16 cellular contexts compared by ENCODE assay signal in genomic region chr20:46214831-46215488, GRCh38.
A peak's percentile ranks its signal among the peaks of the same experiment; 100 is the strongest.
DNase-seq lines count a peak whose midpoint lies in the region; ATAC-seq, FAIRE-seq and TF ChIP-seq lines count a peak whose summit lies in the region.
"Had no signal": no experiment of that assay in that cellular context is flagged by ENCODE, and none has a peak within 500 bp of the region (broad histone marks: within the 10 kb centered on the region; RNA-seq: fewer than 3 reads in every experiment).

No MANE protein-coding gene starts in this region.

- no peak overlapping the region for H4K8ac ChIP-seq in H1 (ENCODE audit: extremely low read depth, insufficient read depth, low read length)

- CTCF ChIA-PET in A673 (lab: Charles Lee), result interaction anchor here (0.5 kb wide), 1 partner anchor 40 kb away, joined by 3 read pairs; no protein-coding TSS in a partner anchor
- CTCF ChIA-PET in H1 (lab: Charles Lee; ENCODE audit: partially characterized antibody), result interaction anchor here (0.6 to 3.4 kb wide), 6 partner anchors 10 to 133 kb away, joined by 3 to 15 read pairs (median 4); no protein-coding TSS in a partner anchor

- peak overlapping the region; percentile 89; the same call in 1 of the 2 replicates for H2BK15ac ChIP-seq in H1 (ENCODE audit: low read length)

- H3K27me3 Mint-ChIP-seq in stimulated activated naive B cell treated with anti-CD40 and anti-IgM and Interleukin-4, amounts not matched to agents 10 μg/mL and 1 μg/mL and 100 μg/mL, for 72 hours, result peaks cover 33 to 36% of the 10 kb centered on the region in 2 donors

- no peaks in the 10 kb centered on the region for H4K20me1 ChIP-seq in H1 (replicated peaks in 1 of 2; ENCODE audit: control insufficient read depth in 1 of 2, insufficient read depth in 2 of 2, low read length in 2 of 2)

- intact Hi-C loops in A673 (cut with micrococcal nuclease; ENCODE audit: unreplicated experiment), result no loop called here

- peak overlapping the region; percentile 87; the same call in 1 of the 2 replicates for H2BK12ac ChIP-seq in H1 (ENCODE audit: low read depth, low read length)

- no peak overlapping the region for H3K4me3 Mint-ChIP-seq in stimulated activated naive B cell treated with anti-CD40 and anti-IgM and Interleukin-4, amounts not matched to agents 10 μg/mL and 1 μg/mL and 100 μg/mL, for 72 hours
- H3K4me3 Mint-ChIP-seq: stimulated activated effector memory CD8-positive, alpha-beta T cell treated with anti-CD3 and anti-CD28 coated beads, Interleukin-12 subunit alpha, Interleukin-12 subunit beta, amount 100 ng/mL, for 72 hours had no signal

- no peak for TF ChIP-seq POLR2A in H1 (IDR thresholded peaks at IDR 0.05; ENCODE audit: control extremely low read depth in 1 of 2, low read depth in 2 of 2, low read length in 2 of 2)

- no peak overlapping the region for H3K27ac Mint-ChIP-seq in stimulated activated naive B cell treated with anti-CD40 and anti-IgM and Interleukin-4, amounts not matched to agents 10 μg/mL and 1 μg/mL and 100 μg/mL, for 72 hours
- H3K27ac Mint-ChIP-seq: stimulated activated effector memory CD8-positive, alpha-beta T cell treated with anti-CD3 and anti-CD28 coated beads, Interleukin-12 subunit alpha, Interleukin-12 subunit beta, amount 100 ng/mL, for 72 hours had no signal

- H3K4me1 Mint-ChIP-seq in stimulated activated naive B cell treated with anti-CD40 and anti-IgM and Interleukin-4, amounts not matched to agents 10 μg/mL and 1 μg/mL and 100 μg/mL, for 72 hours, result no peaks in the 10 kb centered on the region
- H3K4me1 Mint-ChIP-seq: stimulated activated effector memory CD8-positive, alpha-beta T cell treated with anti-CD3 and anti-CD28 coated beads, Interleukin-12 subunit alpha, Interleukin-12 subunit beta, amount 100 ng/mL, for 72 hours had no signal

- H3K56ac ChIP-seq in H1 (replicated peaks; ENCODE audit: insufficient read length, low read depth, low read length), result no peak overlapping the region

- H3K27me3 ChIP-seq in A673 (replicated peaks; ENCODE audit: insufficient read depth, low read depth, low read length, poor library complexity) (peaks cover 8% of the 10 kb centered on the region), H1 (replicated peaks in 1 of 4; ENCODE audit: control insufficient read depth in 3 of 4, extremely low read depth in 1 of 4, insufficient read depth in 3 of 4, low read length in 3 of 4) (no peaks in the 10 kb centered on the region; a peak in 2 of 7 replicates)

- no peak overlapping the region for H2AFZ ChIP-seq in H1 (ENCODE audit: low read length)

- H3K4me3 ChIP-seq in A673 (ENCODE audit: low read depth, low read length, poor library complexity, severe bottlenecking), result no peak overlapping the region
- H3K4me3 ChIP-seq in H1 (ENCODE audit: extremely low read depth in 1 of 4, insufficient read depth in 2 of 4, low read depth in 3 of 4, low read length in 4 of 4), result no peak overlapping the region

- H3K18ac ChIP-seq in H1 (ENCODE audit: extremely low read depth, low read length), result no peak overlapping the region

- 86% methylated on average over 4 of the region's 4 CpGs; no CpG with 5 or more reads in 1 of the 2 experiments for WGBS in H1 (ENCODE audit: extremely low coverage in 1 of 2, insufficient coverage in 1 of 2, insufficient read length in 1 of 2, insufficient replicate concordance in 2 of 2, low coverage in 1 of 2, low lambda C conversion rate in 2 of 2, missing lambda C conversion rate in 1 of 2), 2 experiments

- H3K4me1 ChIP-seq in A673 (ENCODE audit: insufficient read depth, low read length, poor library complexity, severe bottlenecking) (no peaks in the 10 kb centered on the region), H1 (replicated peaks in 1 of 4; ENCODE audit: control insufficient read depth in 3 of 4, insufficient read depth in 4 of 4, low read length in 3 of 4) (peaks cover 0 to 15% (median 13%) of the 10 kb centered on the region in 4 experiments; a peak in 6 of 7 replicates)

- TF ChIP-seq RAD21 in H1 (IDR thresholded peaks at IDR 0.05 in 1 of 2, conservative IDR thresholded peaks at IDR 0.05 in 1 of 2; ENCODE audit: low read depth in 2 of 2, low read length in 2 of 2), result no peak

- H4K5ac ChIP-seq in H1 (ENCODE audit: insufficient read length, low read depth, low read length), result no peak overlapping the region

- H3K9me3 ChIP-seq in A673 (ENCODE audit: low read depth, low read length, poor library complexity, severe bottlenecking) (no peaks in the 10 kb centered on the region), H1 (ENCODE audit: insufficient read depth in 2 of 2, low read depth in 1 of 2, low read length in 1 of 2) (no peaks in the 10 kb centered on the region)
- H3K9me3 ChIP-seq: SK-N-SH had no signal

- H3K9ac ChIP-seq in H1 (replicated peaks in 1 of 4; ENCODE audit: extremely low read depth in 1 of 4, low read depth in 3 of 4, low read length in 3 of 4), result no peak overlapping the region
- H3K9ac ChIP-seq: SK-N-SH had no signal

- H3K4ac ChIP-seq in H1 (replicated peaks; ENCODE audit: insufficient read length, low read depth, low read length), result peak overlapping the region; percentile 65

- TF ChIP-seq EP300 in H1 (IDR thresholded peaks at IDR 0.05; ENCODE audit: borderline replicate concordance in 1 of 2, low read depth in 2 of 2, low read length in 2 of 2), result no peak

- H3K9me3 Mint-ChIP-seq in stimulated activated naive B cell treated with anti-CD40 and anti-IgM and Interleukin-4, amounts not matched to agents 10 μg/mL and 1 μg/mL and 100 μg/mL, for 72 hours, result no peaks in the 10 kb centered on the region
- H3K9me3 Mint-ChIP-seq: stimulated activated effector memory CD8-positive, alpha-beta T cell treated with anti-CD3 and anti-CD28 coated beads, Interleukin-12 subunit alpha, Interleukin-12 subunit beta, amount 100 ng/mL, for 72 hours had no signal

- no peaks in the 10 kb centered on the region for H3K36me3 Mint-ChIP-seq in stimulated activated naive B cell treated with anti-CD40 and anti-IgM and Interleukin-4, amounts not matched to agents 10 μg/mL and 1 μg/mL and 100 μg/mL, for 72 hours
- H3K36me3 Mint-ChIP-seq: stimulated activated effector memory CD8-positive, alpha-beta T cell treated with anti-CD3 and anti-CD28 coated beads, Interleukin-12 subunit alpha, Interleukin-12 subunit beta, amount 100 ng/mL, for 72 hours had no signal

- no TSS peak for BruUV-seq in A673 (replicated peaks; lab: Mats Ljungman, UMichigan)

- no peak overlapping the region for H3K23ac ChIP-seq in H1 (ENCODE audit: insufficient read length)

- ATAC-seq in HG03457 (IDR thresholded peaks at IDR 0.05; ENCODE audit: unreplicated experiment), result no peak
- ATAC-seq in stimulated activated naive B cell treated with anti-CD40 and anti-IgM and Interleukin-4, amounts not matched to agents 10 μg/mL and 1 μg/mL and 100 μg/mL, for 72 hours (replicated peaks), result no peak
- ATAC-seq: stimulated activated effector memory CD8-positive, alpha-beta T cell treated with anti-CD3 and anti-CD28 coated beads, Interleukin-12 subunit alpha, Interleukin-12 subunit beta, amount 100 ng/mL, for 72 hours had no signal

- H3K27ac ChIP-seq in A673 (ENCODE audit: low read depth, low read length, poor library complexity, severe bottlenecking), result no peak overlapping the region
- no peak overlapping the region for H3K27ac ChIP-seq in H1 (ENCODE audit: low read depth, low read length)

- POLR2A ChIA-PET in A673 (lab: Charles Lee; ENCODE audit: low non-redundant PET), result no interaction called here
- POLR2A ChIA-PET in H1 (lab: Charles Lee; ENCODE audit: partially characterized antibody), result interaction anchor here (0.6 to 1.6 kb wide), 3 partner anchors 57 to 126 kb away, joined by 3 read pairs; no protein-coding TSS in a partner anchor

- H2BK120ac ChIP-seq in H1 (replicated peaks; ENCODE audit: low read depth, low read length), result no peak overlapping the region

- no peak overlapping the region for H4K91ac ChIP-seq in H1 (replicated peaks; ENCODE audit: insufficient read length, low read length)

- no peak for FAIRE-seq in H1 (lab: Jason Lieb, UNC)
- FAIRE-seq: astrocyte had no signal

- TF ChIP-seq CTCF in A673 (conservative IDR thresholded peaks at IDR 0.05; ENCODE audit: low read depth, low read length) (no peak), H1 (IDR thresholded peaks at IDR 0.05; ENCODE audit: control extremely low read depth in 1 of 3, insufficient read depth in 1 of 3, low read depth in 1 of 3, low read length in 3 of 3) (no peak)

- H3K14ac ChIP-seq in H1 (ENCODE audit: insufficient read length), result no peak overlapping the region

- H2AK5ac ChIP-seq in H1 (ENCODE audit: low read depth, low read length), result no peak overlapping the region

- DNase-seq in A673 (ENCODE audit: low spot score) (peak; percentile 84), EL (peak; percentile 15), NCI-H2227 treated with DMSO at 0.1 percent for 48 hours (lab: John Stamatoyannopoulos, UW) (peak; percentile 45), H1 (ENCODE audit: low read depth in 1 of 2, low spot score in 2 of 2) (no peak), germinal center (ENCODE audit: low spot score) (no peak)
- no peak for DNase-seq in stimulated activated naive B cell treated with anti-CD40 and anti-IgM and Interleukin-4, amounts not matched to agents 10 μg/mL and 1 μg/mL and 100 μg/mL, for 72 hours
- no peak for DNase-seq in activated naive CD4-positive, alpha-beta T cell treated with Interleukin-2 at 50 U/mL for 16 hours
- DNase-seq: activated effector memory CD4-positive, alpha-beta T cell treated with Interleukin-2 at 50 U/mL for 16 hours; AML-193; DMS79; midbrain; occipital lobe had no signal

- H2BK20ac ChIP-seq in H1 (ENCODE audit: low read length), result peak overlapping the region; percentile 73; the same call in 1 of the 2 replicates

- H3K36me3 ChIP-seq in A673 (ENCODE audit: insufficient read depth, low read length, poor library complexity, severe bottlenecking), result no peaks in the 10 kb centered on the region
- no peaks in the 10 kb centered on the region for H3K36me3 ChIP-seq in H1 (ENCODE audit: control insufficient read depth in 2 of 4, insufficient read depth in 4 of 4, low read length in 3 of 4)

- no peak overlapping the region for H2BK5ac ChIP-seq in H1 (ENCODE audit: low read depth, low read length)

- H3K4me2 ChIP-seq in H1 (ENCODE audit: insufficient read depth in 1 of 2, low read depth in 2 of 2, low read length in 2 of 2), result no peak overlapping the region

- peaks cover 4% of the 10 kb centered on the region; the same call in 1 of the 2 replicates for H3K23me2 ChIP-seq in H1 (ENCODE audit: low read depth, low read length)

- no peaks in the 10 kb centered on the region for H3K79me2 ChIP-seq in H1 (ENCODE audit: control insufficient read depth in 1 of 2, insufficient read depth in 2 of 2, low read length in 2 of 2)

- H3K79me1 ChIP-seq in H1 (ENCODE audit: low read depth, low read length), result no peaks in the 10 kb centered on the region

TF ChIP-seq in H1, 55 proteins besides CTCF, POLR2A, EP300 and RAD21:
- no peak for TF ChIP-seq CHD1 (IDR thresholded peaks at IDR 0.05; ENCODE audit: low read depth, low read length)

Comparison
In these comparisons a context has a peak if more than half of its experiments do, and no peak if none do; other contexts are left out.
1. DNase-seq: peak in A673 (single experiment), EL (single experiment) and NCI-H2227 treated with DMSO at 0.1 percent for 48 hours (single experiment); none in H1 (0 of 2), stimulated activated naive B cell treated with anti-CD40 and anti-IgM and Interleukin-4, amounts not matched to agents 10 μg/mL and 1 μg/mL and 100 μg/mL, for 72 hours (single experiment), activated naive CD4-positive, alpha-beta T cell treated with Interleukin-2 at 50 U/mL for 16 hours (single experiment) and germinal center (single experiment).